9 cellular contexts compared by ENCODE assay signal in genomic region chr12:106840217-106840616, GRCh38.
DNase-seq lines count a peak whose midpoint lies in the region; ATAC-seq and TF ChIP-seq lines count a peak whose summit lies in the region.
"Had no signal": no experiment of that assay in that cellular context is flagged by ENCODE, and none has a peak within 500 bp of the region (broad histone marks: within the 10 kb centered on the region; RNA-seq: fewer than 3 reads in every experiment).

No MANE protein-coding gene starts in this region.

- H3K9me3 ChIP-seq in left lung, result no peaks in the 10 kb centered on the region

- TF ChIP-seq CTCF in left lung (IDR thresholded peaks at IDR 0.05), result no peak

- intact Hi-C loops in left lung (cut with DNase I), result loop anchor here in 1 of 2 donors (10.0 kb wide), 1 partner anchor 455 kb away; no protein-coding TSS in a partner anchor

- no peaks in the 10 kb centered on the region for H3K27me3 ChIP-seq in left lung

- peaks cover 0 to 22% of the 10 kb centered on the region in 2 donors for H3K36me3 ChIP-seq in left lung

- peak; percentile 39 for DNase-seq in AG08396 (ENCODE audit: low spot score)
- DNase-seq in amniotic epithelial cell (ENCODE audit: low read depth), result peak; percentile 89
- DNase-seq in left lung, result no peak
- DNase-seq in NOMO-1 (lab: John Stamatoyannopoulos, UW; ENCODE audit: unreplicated experiment in 2 of 2), result no peak
- DNase-seq in activated gamma-delta T cell (lab: John Stamatoyannopoulos, UW), result no peak
- DNase-seq: naive B cell had no signal

- H3K27ac ChIP-seq in left lung, result peak overlapping the region in 1 of 2 donors; percentile 19

- H3K4me1 ChIP-seq in left lung, result peaks cover 16 to 17% of the 10 kb centered on the region in 2 donors

- no peak overlapping the region for H3K4me3 ChIP-seq in left lung

- peak; percentile 76 for ATAC-seq in left lung
- ATAC-seq in GM19455 (IDR thresholded peaks at IDR 0.05; ENCODE audit: unreplicated experiment), result no peak
- no peak for ATAC-seq in GM18498 (IDR thresholded peaks at IDR 0.05; ENCODE audit: unreplicated experiment)

- no peak for TF ChIP-seq RAD21 in Ishikawa (IDR thresholded peaks at IDR 0.05; ENCODE audit: low read depth)

- TF ChIP-seq EP300 in Ishikawa (IDR thresholded peaks at IDR 0.05; ENCODE audit: borderline replicate concordance), result peak; percentile 82

TF ChIP-seq in Ishikawa, 13 proteins besides CTCF, POLR2A, EP300 and RAD21:
- TF ChIP-seq TAF1 (IDR thresholded peaks at IDR 0.05; ENCODE audit: low read depth), result no peak
- peak; percentile 72 for TF ChIP-seq NFIC (IDR thresholded peaks at IDR 0.05)
- peak; percentile 96 for TF ChIP-seq TEAD4 (IDR thresholded peaks at IDR 0.05)
- TF ChIP-seq REST (IDR thresholded peaks at IDR 0.05; ENCODE audit: low read depth), result no peak
- peak; percentile 40; the same call in 1 of the 2 replicates for TF ChIP-seq CEBPB (IDR thresholded peaks at IDR 0.05)
- peak; percentile 63; the same call in 1 of the 2 replicates for TF ChIP-seq FOXM1 (IDR thresholded peaks at IDR 0.05; ENCODE audit: borderline replicate concordance, low read depth)
- TF ChIP-seq TCF12 (IDR thresholded peaks at IDR 0.05; ENCODE audit: low read depth), result peak; percentile 85
- TF ChIP-seq ZBTB7A (IDR thresholded peaks at IDR 0.05; ENCODE audit: low read depth), result no peak
- peak; percentile 29; the same call in 1 of the 2 replicates for TF ChIP-seq MAX (IDR thresholded peaks at IDR 0.05)
- TF ChIP-seq, protein P1, sequence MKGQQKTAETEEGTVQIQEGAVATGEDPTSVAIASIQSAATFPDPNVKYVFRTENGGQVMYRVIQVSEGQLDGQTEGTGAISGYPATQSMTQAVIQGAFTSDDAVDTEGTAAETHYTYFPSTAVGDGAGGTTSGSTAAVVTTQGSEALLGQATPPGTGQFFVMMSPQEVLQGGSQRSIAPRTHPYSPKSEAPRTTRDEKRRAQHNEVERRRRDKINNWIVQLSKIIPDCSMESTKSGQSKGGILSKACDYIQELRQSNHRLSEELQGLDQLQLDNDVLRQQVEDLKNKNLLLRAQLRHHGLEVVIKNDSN (IDR thresholded peaks at IDR 0.05), result no peak

Comparison
In these comparisons a context has a peak if more than half of its experiments do, and no peak if none do; other contexts are left out.
1. DNase-seq: peak in AG08396 (single experiment) and amniotic epithelial cell (single experiment); none in left lung (0 of 2), NOMO-1 (0 of 2) and activated gamma-delta T cell (single experiment).